ENCODE assay signal across 19 cellular contexts in the genomic region with DNA sequence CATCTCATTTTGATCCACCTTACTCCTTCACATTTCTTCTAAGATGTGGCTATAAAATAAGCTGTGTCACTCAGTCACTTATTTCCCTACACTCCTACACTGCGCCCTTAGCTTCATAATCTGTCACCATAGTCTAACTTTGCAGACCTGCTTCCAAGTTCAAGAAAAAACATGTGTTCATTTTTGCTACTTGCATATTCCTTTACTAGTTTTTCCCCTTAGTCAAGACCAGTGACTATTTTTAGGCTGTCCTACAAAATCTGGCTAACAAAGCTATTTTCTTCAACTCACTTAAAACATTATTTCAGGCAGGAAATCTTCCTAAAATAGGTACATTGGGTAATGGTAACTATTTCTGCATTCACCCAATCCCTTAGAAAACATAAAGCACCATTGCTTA.
A peak's percentile ranks its signal among the peaks of the same experiment; 100 is the strongest.
DNase-seq lines count a peak whose midpoint lies in the region; ATAC-seq, FAIRE-seq and TF ChIP-seq lines count a peak whose summit lies in the region.
"Had no signal": no experiment of that assay in that cellular context is flagged by ENCODE, and none has a peak within 500 bp of the region (broad histone marks: within the 10 kb centered on the region; RNA-seq: fewer than 3 reads in every experiment).

No MANE protein-coding gene starts in this region.

- H3K9me3 ChIP-seq in thoracic aorta (no peaks in the 10 kb centered on the region), lower lobe of right lung (no peaks in the 10 kb centered on the region)
- H3K9me3 ChIP-seq: BE2C had no signal

- H3K36me3 Mint-ChIP-seq in brain, result peaks cover 3% of the 10 kb centered on the region

- no peaks in the 10 kb centered on the region for H3K27me3 Mint-ChIP-seq in brain
- H3K27me3 Mint-ChIP-seq: CD4-positive, CD25-positive, alpha-beta regulatory T cell; CD8-positive, alpha-beta memory T cell had no signal

- DNase-seq in inferior parietal cortex (ENCODE audit: extremely low spot score) (peak; percentile 31), thoracic aorta (ENCODE audit: low spot score) (no peak), frontal cortex (ENCODE audit: low spot score in 2 of 2) (no peak), NCI-H1105 (lab: John Stamatoyannopoulos, UW) (no peak), lower lobe of right lung (no peak)
- DNase-seq: ACHN; BE2C; C1 segment of cervical spinal cord; CD4-positive, CD25-positive, alpha-beta regulatory T cell; CD8-positive, alpha-beta memory T cell; COR-L47; DMS53; DND-41; H9 had no signal

- peaks cover 20% of the 10 kb centered on the region for H3K4me1 Mint-ChIP-seq in brain
- H3K4me1 Mint-ChIP-seq: CD8-positive, alpha-beta memory T cell; H9 had no signal

- H3K27ac ChIP-seq in thoracic aorta (peak overlapping the region; percentile 10 to 28), lower lobe of right lung (no peak overlapping the region)

- H3K27me3 ChIP-seq in thoracic aorta (replicated peaks; ENCODE audit: insufficient read depth) (no peaks in the 10 kb centered on the region), lower lobe of right lung (ENCODE audit: low read depth) (no peaks in the 10 kb centered on the region)
- H3K27me3 ChIP-seq: BE2C had no signal

- no peak for FAIRE-seq in frontal cortex (lab: Jason Lieb, UNC)
- FAIRE-seq: A204.1, GM12878, H1, HepG2 had no signal

- TF ChIP-seq CTCF in brain (conservative IDR thresholded peaks at IDR 0.05) (no peak), thoracic aorta (IDR thresholded peaks at IDR 0.05) (no peak), lower lobe of right lung (IDR thresholded peaks at IDR 0.05) (no peak)

- intact Hi-C loops in lower lobe of right lung (cut with DNase I), result no loop called here

- ATAC-seq in thoracic aorta (ENCODE audit: insufficient number of reproducible peaks, low FRiP score, low read depth) (peak; percentile 53), lower lobe of right lung (no peak)
- ATAC-seq: GM12878, HepG2 had no signal

- H3K36me3 ChIP-seq in thoracic aorta (no peaks in the 10 kb centered on the region), lower lobe of right lung (no peaks in the 10 kb centered on the region)
- H3K36me3 ChIP-seq: BE2C had no signal

- peak overlapping the region in 1 of 5 experiments; percentile 7 for H3K4me3 Mint-ChIP-seq in brain
- H3K4me3 Mint-ChIP-seq: CD4-positive, CD25-positive, alpha-beta regulatory T cell; CD8-positive, alpha-beta memory T cell; H9 had no signal

- H3K4me3 ChIP-seq in thoracic aorta (no peak overlapping the region), lower lobe of right lung (no peak overlapping the region)
- H3K4me3 ChIP-seq: GM12878 had no signal

- H3K4me1 ChIP-seq in thoracic aorta (ENCODE audit: control insufficient read depth in 1 of 2, low read depth in 2 of 2), result peaks cover 22 to 23% of the 10 kb centered on the region in 2 donors
- no peaks in the 10 kb centered on the region for H3K4me1 ChIP-seq in lower lobe of right lung
- H3K4me1 ChIP-seq: BE2C had no signal

- peak overlapping the region in 3 of 5 experiments; percentile 5 to 80 (median 45) for H3K27ac Mint-ChIP-seq in brain
- H3K27ac Mint-ChIP-seq: CD4-positive, CD25-positive, alpha-beta regulatory T cell; CD8-positive, alpha-beta memory T cell; H9 had no signal

- peaks cover 0 to 2% (median 0%) of the 10 kb centered on the region in 5 experiments for H3K9me3 Mint-ChIP-seq in brain
- H3K9me3 Mint-ChIP-seq: CD4-positive, CD25-positive, alpha-beta regulatory T cell; CD8-positive, alpha-beta memory T cell; H9 had no signal
